ENCODE assay signal across 8 cellular contexts in the genomic region with DNA sequence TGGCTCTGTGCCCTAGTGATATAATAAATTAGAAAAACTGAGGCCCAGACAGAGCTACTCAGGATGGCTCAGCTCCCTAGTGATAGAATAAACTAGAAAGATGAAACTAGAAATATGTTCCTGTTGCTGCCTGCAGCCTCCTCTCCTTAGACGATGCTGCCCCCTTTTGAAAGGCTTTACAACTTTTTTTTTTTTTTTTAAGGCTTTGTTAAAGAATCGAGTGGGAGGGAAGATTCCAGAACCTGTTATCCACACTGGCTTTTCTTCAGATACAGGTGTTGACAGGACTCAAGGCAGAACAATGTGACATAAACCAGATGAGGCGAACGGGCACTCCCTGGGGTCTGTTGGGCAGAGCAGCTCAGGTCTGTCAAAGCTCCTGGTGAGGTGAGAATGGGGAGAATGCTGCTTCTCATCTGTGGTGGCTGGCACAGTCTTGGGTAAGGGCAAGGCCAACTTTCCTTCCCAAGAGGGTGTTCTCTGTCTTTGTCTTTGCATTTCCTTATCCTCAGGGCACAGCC.
DNase-seq lines count a peak whose midpoint lies in the region; ATAC-seq and TF ChIP-seq lines count a peak whose summit lies in the region.

No MANE protein-coding gene starts in this region.

- no peaks in the 10 kb centered on the region for H4K20me1 ChIP-seq in Karpas-422 (ENCODE audit: insufficient read depth, low read depth, low read length)

- H3K9me2 ChIP-seq in Karpas-422 (replicated peaks; ENCODE audit: insufficient read depth, low read length), result no peaks in the 10 kb centered on the region

- H3K4me2 ChIP-seq in Karpas-422 (ENCODE audit: low read depth, low read length, poor library complexity, severe bottlenecking), result no peak overlapping the region

- H3K4me1 ChIP-seq in Karpas-422 (ENCODE audit: low read length) (peaks cover 6% of the 10 kb centered on the region), adrenal gland (replicated peaks in 1 of 2) (no peaks in the 10 kb centered on the region), tibial artery (no peaks in the 10 kb centered on the region)

- H3K27me3 ChIP-seq in Karpas-422 (ENCODE audit: low read length) (no peaks in the 10 kb centered on the region), adrenal gland (no peaks in the 10 kb centered on the region), tibial artery (peaks cover 0 to 3% of the 10 kb centered on the region in 2 donors)

- H3K4me3 ChIP-seq in Karpas-422 (ENCODE audit: low read length) (no peak overlapping the region), adrenal gland (no peak overlapping the region), tibial artery (no peak overlapping the region)

- H3K9me3 ChIP-seq in Karpas-422 (ENCODE audit: low read length) (no peaks in the 10 kb centered on the region), adrenal gland (replicated peaks in 1 of 3) (no peaks in the 10 kb centered on the region), tibial artery (peaks cover 0 to 2% (median under 1%) of the 10 kb centered on the region in 3 donors)

- no peaks in the 10 kb centered on the region for H3K36me3 ChIP-seq in Karpas-422 (ENCODE audit: insufficient read depth, low read length)
- H3K36me3 ChIP-seq in adrenal gland (replicated peaks in 1 of 2), result no peaks in the 10 kb centered on the region
- no peaks in the 10 kb centered on the region for H3K36me3 ChIP-seq in tibial artery

- DNase-seq in DMS53 treated with DMSO at 0.1 percent for 48 hours (lab: John Stamatoyannopoulos, UW; ENCODE audit: unreplicated experiment) (peak; percentile 14), Karpas-422 (peak; percentile 60), adrenal gland (peak in 1 of 7 donors; percentile 12), hepatic stellate cell (ENCODE audit: low spot score) (peak; percentile 29), tibial artery (no peak), 8988T (no peak)
- no peak for DNase-seq in stimulated activated CD8-positive, alpha-beta memory T cell treated with anti-CD3 and anti-CD28 coated beads, Interleukin-4, amount 100 ng/mL, for 48 hours

- 13 to 22% (median 16%) methylated on average over 4 of the region's 4 CpGs for WGBS in adrenal gland, 4 donors

- intact Hi-C loops in adrenal gland (cut with DNase I) (no loop called here), tibial artery (cut with DNase I; ENCODE audit: low total_unique reads) (loop anchor here (2.0 to 10.0 kb wide), 2 partner anchors 675 to 997 kb away; no protein-coding TSS in a partner anchor)

- ATAC-seq in HG03175 (IDR thresholded peaks at IDR 0.05; ENCODE audit: unreplicated experiment), result no peak

- TF ChIP-seq POLR2A in adrenal gland (IDR thresholded peaks at IDR 0.05), result no peak

- H2AFZ ChIP-seq in Karpas-422 (ENCODE audit: low read length), result no peak overlapping the region

- TF ChIP-seq CTCF in adrenal gland (IDR thresholded peaks at IDR 0.05), result peak in 5 of 6 experiments; percentile 17 to 46 (median 40)
- TF ChIP-seq CTCF in tibial artery (IDR thresholded peaks at IDR 0.05), result peak; percentile 34 to 47

- H3K79me2 ChIP-seq in Karpas-422 (ENCODE audit: low read length), result no peaks in the 10 kb centered on the region

- H3K27ac ChIP-seq in Karpas-422 (ENCODE audit: low read length), result no peak overlapping the region
- H3K27ac ChIP-seq in adrenal gland, result peak overlapping the region in 2 of 5 donors; percentile 20 to 44
- no peak overlapping the region for H3K27ac ChIP-seq in tibial artery

- H3K9ac ChIP-seq in Karpas-422 (ENCODE audit: low read length), result no peak overlapping the region

Comparison
In these comparisons a context has a peak if more than half of its experiments do, and no peak if none do; other contexts are left out.
1. DNase-seq: peak in DMS53 treated with DMSO at 0.1 percent for 48 hours (single experiment), Karpas-422 (single experiment) and hepatic stellate cell (single experiment); none in tibial artery (0 of 2), stimulated activated CD8-positive, alpha-beta memory T cell treated with anti-CD3 and anti-CD28 coated beads, Interleukin-4, amount 100 ng/mL, for 48 hours (single experiment) and 8988T (single experiment).